ENCODE assay signal across 1 cellular context in the genomic region with DNA sequence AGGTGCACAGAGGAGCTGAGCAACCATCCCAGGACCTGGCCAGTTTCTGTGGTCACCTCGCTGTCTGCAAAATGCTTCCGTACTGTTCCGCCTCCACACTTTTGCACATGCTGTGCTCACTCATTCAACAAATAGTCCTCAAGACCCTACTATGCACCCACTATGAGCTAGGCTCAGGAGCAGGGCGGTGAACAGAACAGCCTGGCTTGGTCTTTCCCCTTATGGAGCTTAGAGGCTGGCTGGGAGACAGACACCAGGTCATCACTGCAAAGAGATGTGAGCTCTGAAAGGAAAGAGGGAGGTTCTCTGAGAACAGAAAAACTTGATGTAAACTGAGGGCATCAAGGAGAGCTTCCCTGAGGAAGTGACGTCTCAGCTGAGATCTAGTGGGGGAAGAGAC.
TF ChIP-seq lines count a peak whose summit lies in the region.

No MANE protein-coding gene starts in this region.

TF ChIP-seq in WTC11, 78 proteins besides CTCF, POLR2A, EP300 and RAD21 (continued from another document):
- TF ChIP-seq, protein P1, sequence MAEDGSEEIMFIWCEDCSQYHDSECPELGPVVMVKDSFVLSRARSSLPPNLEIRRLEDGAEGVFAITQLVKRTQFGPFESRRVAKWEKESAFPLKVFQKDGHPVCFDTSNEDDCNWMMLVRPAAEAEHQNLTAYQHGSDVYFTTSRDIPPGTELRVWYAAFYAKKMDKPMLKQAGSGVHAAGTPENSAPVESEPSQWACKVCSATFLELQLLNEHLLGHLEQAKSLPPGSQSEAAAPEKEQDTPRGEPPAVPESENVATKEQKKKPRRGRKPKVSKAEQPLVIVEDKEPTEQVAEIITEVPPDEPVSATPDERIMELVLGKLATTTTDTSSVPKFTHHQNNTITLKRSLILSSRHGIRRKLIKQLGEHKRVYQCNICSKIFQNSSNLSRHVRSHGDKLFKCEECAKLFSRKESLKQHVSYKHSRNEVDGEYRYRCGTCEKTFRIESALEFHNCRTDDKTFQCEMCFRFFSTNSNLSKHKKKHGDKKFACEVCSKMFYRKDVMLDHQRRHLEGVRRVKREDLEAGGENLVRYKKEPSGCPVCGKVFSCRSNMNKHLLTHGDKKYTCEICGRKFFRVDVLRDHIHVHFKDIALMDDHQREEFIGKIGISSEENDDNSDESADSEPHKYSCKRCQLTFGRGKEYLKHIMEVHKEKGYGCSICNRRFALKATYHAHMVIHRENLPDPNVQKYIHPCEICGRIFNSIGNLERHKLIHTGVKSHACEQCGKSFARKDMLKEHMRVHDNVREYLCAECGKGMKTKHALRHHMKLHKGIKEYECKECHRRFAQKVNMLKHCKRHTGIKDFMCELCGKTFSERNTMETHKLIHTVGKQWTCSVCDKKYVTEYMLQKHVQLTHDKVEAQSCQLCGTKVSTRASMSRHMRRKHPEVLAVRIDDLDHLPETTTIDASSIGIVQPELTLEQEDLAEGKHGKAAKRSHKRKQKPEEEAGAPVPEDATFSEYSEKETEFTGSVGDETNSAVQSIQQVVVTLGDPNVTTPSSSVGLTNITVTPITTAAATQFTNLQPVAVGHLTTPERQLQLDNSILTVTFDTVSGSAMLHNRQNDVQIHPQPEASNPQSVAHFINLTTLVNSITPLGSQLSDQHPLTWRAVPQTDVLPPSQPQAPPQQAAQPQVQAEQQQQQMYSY (CRISPR knock-in tag; IDR thresholded peaks at IDR 0.05): no peak
